ENCODE assay signal across 11 cellular contexts in the genomic region with DNA sequence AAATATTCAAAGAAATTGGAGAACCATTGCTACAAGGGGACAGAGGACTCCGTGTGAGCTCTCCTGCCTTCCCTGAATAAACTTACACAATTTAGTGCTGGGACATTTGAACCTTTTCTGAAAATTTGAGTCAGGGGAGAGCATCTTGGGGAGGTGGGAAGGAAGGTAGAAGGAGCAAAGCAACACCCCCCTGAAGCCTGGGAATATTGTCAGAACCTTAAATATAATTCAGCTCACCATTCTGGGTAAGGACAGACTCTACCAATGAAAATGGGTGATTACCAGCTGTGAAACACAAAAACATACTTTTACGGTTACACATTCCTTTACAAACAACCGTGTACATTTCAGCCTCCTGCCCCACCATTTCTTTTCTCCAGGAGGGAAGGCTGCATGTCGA. TPM values are rescaled to one million over a fixed set of nuclear protein-coding genes. Genes with fewer than 3 reads are reported as not detected.
A peak's percentile ranks its signal among the peaks of the same experiment; 100 is the strongest.
DNase-seq lines count a peak whose midpoint lies in the region; ATAC-seq and TF ChIP-seq lines count a peak whose summit lies in the region.
"Not testable (repeated sequence)": the region's sequence is repeated elsewhere in the genome, so short reads cannot be mapped to it uniquely, and the experiment has no call there.
"Had no signal": no experiment of that assay in that cellular context is flagged by ENCODE, and none has a peak within 500 bp of the region (broad histone marks: within the 10 kb centered on the region; RNA-seq: fewer than 3 reads in every experiment).

A gene (plus strand): TSS at position 301 of the 400 bp plus-strand sequence. CDS start 592 bp downstream, outside the sequence.

- H3K14ac ChIP-seq in H9 (ENCODE audit: insufficient read depth, low read length), result not testable (repeated sequence)

- not testable (repeated sequence) for H2BK120ac ChIP-seq in H9 (ENCODE audit: low read depth, low read length, poor library complexity, severe bottlenecking)

- not testable (repeated sequence) for H3K4ac ChIP-seq in H9 (ENCODE audit: low read depth, low read length)

- H2BK20ac ChIP-seq in H9 (ENCODE audit: low read depth, low read length, poor library complexity, severe bottlenecking), result not testable (repeated sequence)

- H2BK15ac ChIP-seq in H9 (ENCODE audit: low read depth, low read length), result not testable (repeated sequence)

- not testable (repeated sequence) for H2BK12ac ChIP-seq in H9 (ENCODE audit: insufficient read length, low read depth, low read length)

- ATAC-seq in WTC11; natural killer cell treated with Interleukin-12 subunit alpha and Interleukin-12 subunit beta and Interleukin-15 and Interleukin-18, amount 100 ng/mL, for 72 hours: not testable (repeated sequence)

- not testable (repeated sequence) for TF ChIP-seq CTCF in CD14-positive monocyte (IDR thresholded peaks at IDR 0.05); H9 (conservative IDR thresholded peaks at IDR 0.05); WTC11 (IDR thresholded peaks at IDR 0.05); type B pancreatic cell (conservative IDR thresholded peaks at IDR 0.05)

- H4K91ac ChIP-seq in H9 (ENCODE audit: insufficient read length, low read depth, low read length), result not testable (repeated sequence)

- peaks cover 0 to 18% (median 2%) of the 10 kb centered on the region in 7 donors for H3K9me3 Mint-ChIP-seq in CD14-positive monocyte
- not testable (repeated sequence) for H3K9me3 Mint-ChIP-seq in H9; WTC11; activated T-cell treated with anti-CD3 and anti-CD28 coated beads, Interleukin-2, amount 50 U/mL, for 24 hours; activated naive CD8-positive, alpha-beta T cell treated with anti-CD3 and anti-CD28 coated beads for 36 hours; immature natural killer cell; natural killer cell treated with Interleukin-12 subunit alpha and Interleukin-12 subunit beta and Interleukin-15 and Interleukin-18, amount 100 ng/mL, for 72 hours; type B pancreatic cell

- H3K4me3 Mint-ChIP-seq in CD14-positive monocyte (peak within 1 kb of the TSS; percentile 24 to 73), H9 (peak within 1 kb of the TSS; percentile 48 to 65; a peak in 4 of 5 replicates), WTC11 (peak within 1 kb of the TSS; percentile 58), immature natural killer cell (peak within 1 kb of the TSS in 3 of 5 donors; percentile 13 to 54 (median 45)), type B pancreatic cell (peak within 1 kb of the TSS; percentile 66)
- peak within 1 kb of the TSS; percentile 48 for H3K4me3 Mint-ChIP-seq in activated T-cell treated with anti-CD3 and anti-CD28 coated beads, Interleukin-2, amount 50 U/mL, for 24 hours
- H3K4me3 Mint-ChIP-seq in activated naive CD8-positive, alpha-beta T cell treated with anti-CD3 and anti-CD28 coated beads for 36 hours, result peak within 1 kb of the TSS; percentile 51
- H3K4me3 Mint-ChIP-seq in natural killer cell treated with Interleukin-12 subunit alpha and Interleukin-12 subunit beta and Interleukin-15 and Interleukin-18, amount 100 ng/mL, for 72 hours, result peak within 1 kb of the TSS; percentile 46

- not testable (repeated sequence) for DNase-seq in CD14-positive monocyte (ENCODE audit: low spot score); H9; WTC11 (ENCODE audit: low spot score); activated T-cell treated with anti-CD3 and anti-CD28 coated beads, Interleukin-2, amount 50 U/mL, for 24 hours; activated naive CD8-positive, alpha-beta T cell treated with anti-CD3 and anti-CD28 coated beads for 36 hours; immature natural killer cell; natural killer cell treated with Interleukin-12 subunit alpha and Interleukin-12 subunit beta and Interleukin-15 and Interleukin-18, amount 100 ng/mL, for 72 hours (ENCODE audit: low spot score); type B pancreatic cell (ENCODE audit: extremely low spot score, unreplicated experiment)

- no CpG with 5 or more reads among the region's 4 CpGs for WGBS in H9 (ENCODE audit: extremely low coverage, insufficient read length, low lambda C conversion rate)

- not testable (repeated sequence) for H4K5ac ChIP-seq in H9 (ENCODE audit: insufficient read length, low read depth, low read length)

- intact Hi-C loops in CD14-positive monocyte (cut with micrococcal nuclease), result not testable (repeated sequence)

- POLR2A ChIA-PET in WTC11 (lab: Charles Lee), result not testable (repeated sequence)

- not testable (repeated sequence) for H3K9ac ChIP-seq in H9 (ENCODE audit: extremely low read depth, insufficient read length, low read length)

- CTCF ChIA-PET in WTC11 (lab: Charles Lee), result not testable (repeated sequence)

- not testable (repeated sequence) for H3K27ac ChIP-seq in H9 (ENCODE audit: insufficient read length, low read depth, low read length)

- not testable (repeated sequence) for H3K9me3 ChIP-seq in H9 (ENCODE audit: control insufficient read depth, low read depth, low read length)

- not testable (repeated sequence) for H3K18ac ChIP-seq in H9 (ENCODE audit: insufficient read length, low read depth, low read length)

- not testable (repeated sequence) for H2AFZ ChIP-seq in H9 (ENCODE audit: low read length)

- H3K27me3 ChIP-seq in H9 (ENCODE audit: insufficient read depth, low read length), result peaks cover 14% of the 10 kb centered on the region; the same call in 1 of the 2 replicates

- not testable (repeated sequence) for H3K56ac ChIP-seq in H9 (ENCODE audit: insufficient read length, low read depth, low read length)

- H3K36me3 Mint-ChIP-seq in CD14-positive monocyte, result peaks cover 11 to 18% of the 10 kb centered on the region in 2 donors
- H3K36me3 Mint-ChIP-seq in H9 (ENCODE audit: insufficient read depth in 1 of 3, low read depth in 3 of 3); WTC11; activated T-cell treated with anti-CD3 and anti-CD28 coated beads, Interleukin-2, amount 50 U/mL, for 24 hours (ENCODE audit: low read depth); activated naive CD8-positive, alpha-beta T cell treated with anti-CD3 and anti-CD28 coated beads for 36 hours; immature natural killer cell; natural killer cell treated with Interleukin-12 subunit alpha and Interleukin-12 subunit beta and Interleukin-15 and Interleukin-18, amount 100 ng/mL, for 72 hours; type B pancreatic cell: not testable (repeated sequence)

- peaks cover 16 to 60% (median 41%) of the 10 kb centered on the region in 3 donors for H3K27me3 Mint-ChIP-seq in CD14-positive monocyte (ENCODE audit: low read depth in 3 of 3)
- peaks cover 63% of the 10 kb centered on the region for H3K27me3 Mint-ChIP-seq in H9 (ENCODE audit: low read depth)
- peaks cover 64% of the 10 kb centered on the region for H3K27me3 Mint-ChIP-seq in WTC11 (ENCODE audit: low read depth)
- H3K27me3 Mint-ChIP-seq in activated T-cell treated with anti-CD3 and anti-CD28 coated beads, Interleukin-2, amount 50 U/mL, for 24 hours, result peaks cover 36% of the 10 kb centered on the region
- H3K27me3 Mint-ChIP-seq in activated naive CD8-positive, alpha-beta T cell treated with anti-CD3 and anti-CD28 coated beads for 36 hours, result peaks cover 39% of the 10 kb centered on the region
- not testable (repeated sequence) for H3K27me3 Mint-ChIP-seq in immature natural killer cell (ENCODE audit: low read depth in 3 of 3)
- H3K27me3 Mint-ChIP-seq in natural killer cell treated with Interleukin-12 subunit alpha and Interleukin-12 subunit beta and Interleukin-15 and Interleukin-18, amount 100 ng/mL, for 72 hours, result peaks cover 18 to 24% of the 10 kb centered on the region in 2 donors
- peaks cover 29% of the 10 kb centered on the region for H3K27me3 Mint-ChIP-seq in type B pancreatic cell

- not testable (repeated sequence) for H3K4me2 ChIP-seq in H9 (ENCODE audit: insufficient read depth, insufficient read length, low read length)

- H4K20me1 ChIP-seq in H9 (ENCODE audit: control insufficient read depth, insufficient read depth, insufficient read length), result not testable (repeated sequence)

- H4K8ac ChIP-seq in H9 (replicated peaks; ENCODE audit: insufficient read length, low read depth, low read length), result not testable (repeated sequence)

- H3K27ac Mint-ChIP-seq in CD14-positive monocyte; H9; WTC11; activated T-cell treated with anti-CD3 and anti-CD28 coated beads, Interleukin-2, amount 50 U/mL, for 24 hours; activated naive CD8-positive, alpha-beta T cell treated with anti-CD3 and anti-CD28 coated beads for 36 hours; immature natural killer cell; natural killer cell treated with Interleukin-12 subunit alpha and Interleukin-12 subunit beta and Interleukin-15 and Interleukin-18, amount 100 ng/mL, for 72 hours; type B pancreatic cell: not testable (repeated sequence)

- not testable (repeated sequence) for H2AK5ac ChIP-seq in H9 (ENCODE audit: insufficient read length, low read length)

- not testable (repeated sequence) for H3K79me1 ChIP-seq in H9 (ENCODE audit: insufficient read depth, low read depth, low read length, poor library complexity, severe bottlenecking)

- H3K79me2 ChIP-seq in H9 (ENCODE audit: insufficient read depth, low read length), result not testable (repeated sequence)

- H3K4me1 Mint-ChIP-seq in CD14-positive monocyte (peaks cover 28% of the 10 kb centered on the region), H9 (peaks cover 0 to 11% of the 10 kb centered on the region in 2 experiments; a peak in 2 of 4 replicates), WTC11 (peaks cover 11% of the 10 kb centered on the region), immature natural killer cell (peaks cover 17 to 23% of the 10 kb centered on the region in 2 donors)
- peaks cover 23% of the 10 kb centered on the region for H3K4me1 Mint-ChIP-seq in activated T-cell treated with anti-CD3 and anti-CD28 coated beads, Interleukin-2, amount 50 U/mL, for 24 hours (ENCODE audit: low read depth)
- peaks cover 13% of the 10 kb centered on the region for H3K4me1 Mint-ChIP-seq in activated naive CD8-positive, alpha-beta T cell treated with anti-CD3 and anti-CD28 coated beads for 36 hours
- H3K4me1 Mint-ChIP-seq in natural killer cell treated with Interleukin-12 subunit alpha and Interleukin-12 subunit beta and Interleukin-15 and Interleukin-18, amount 100 ng/mL, for 72 hours (ENCODE audit: low read depth in 2 of 2), result peaks cover 12 to 14% of the 10 kb centered on the region in 2 donors
- H3K4me1 Mint-ChIP-seq in type B pancreatic cell (ENCODE audit: unreplicated experiment), result not testable (repeated sequence)

- not testable (repeated sequence) for H3K23ac ChIP-seq in H9 (ENCODE audit: insufficient read length, low read depth, low read length)

- not testable (repeated sequence) for H3K4me1 ChIP-seq in H9 (ENCODE audit: insufficient read depth, low read length)

- not testable (repeated sequence) for H2BK5ac ChIP-seq in H9 (ENCODE audit: insufficient read length, low read length)

- H3T11ph ChIP-seq in H9 (ENCODE audit: low read length), result not testable (repeated sequence)

- H3K23me2 ChIP-seq in H9 (ENCODE audit: insufficient read length, low read depth, low read length, poor library complexity, severe bottlenecking), result not testable (repeated sequence)

RNA-seq across cellular contexts. Expression of the gene that starts here (rescaled TPM):
- polyA plus RNA-seq in CD14-positive monocyte (not detected), immature natural killer cell (not detected)
- total RNA-seq in H9 (2021) (0.09 TPM in 1 of 2 replicates, not detected in the other), WTC11 (2021) (0.09 TPM in 1 of 3 replicates, not detected in the others), type B pancreatic cell (ENCODE audit: low replicate concordance) (0.48 TPM in 1 of 2 replicates, not detected in the other)
- under 1 TPM; 0.16 to 0.18 TPM for total RNA-seq in activated naive CD8-positive, alpha-beta T cell treated with anti-CD3 and anti-CD28 coated beads for 36 hours
- total RNA-seq in natural killer cell treated with Interleukin-12 subunit alpha and Interleukin-12 subunit beta and Interleukin-15 and Interleukin-18, amount 100 ng/mL, for 72 hours, result under 1 TPM; 0.17 to 0.31 TPM
- total RNA-seq: HT-29, Right ventricle myocardium superior, RPMI7951 had no signal
